Comparison of ENCODE assay signal across 12 cellular contexts in the genomic region with DNA sequence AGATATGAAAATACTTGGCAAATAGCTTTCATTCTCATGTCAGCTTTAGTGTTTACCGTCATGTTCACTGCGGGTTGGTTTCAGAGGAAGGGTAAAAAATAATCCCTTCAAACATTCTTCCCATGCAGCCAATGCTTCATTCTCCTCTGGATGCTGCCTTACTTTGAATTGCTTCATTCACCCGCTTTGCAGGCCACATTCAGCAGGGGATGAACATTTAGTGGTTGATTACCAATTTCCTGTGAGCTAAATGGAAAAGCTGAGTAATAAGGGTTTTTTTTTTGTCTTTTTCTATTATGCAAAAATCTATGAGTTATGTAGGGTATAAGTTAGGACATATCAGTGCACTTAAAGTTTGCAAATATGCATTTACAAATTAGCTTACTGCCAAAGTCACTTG.
DNase-seq lines count a peak whose midpoint lies in the region; ATAC-seq and TF ChIP-seq lines count a peak whose summit lies in the region.
"Had no signal": no experiment of that assay in that cellular context is flagged by ENCODE, and none has a peak within 500 bp of the region (broad histone marks: within the 10 kb centered on the region; RNA-seq: fewer than 3 reads in every experiment).

No MANE protein-coding gene starts in this region.

- no peaks in the 10 kb centered on the region for H3K9me3 ChIP-seq in A673 (ENCODE audit: low read depth, low read length, poor library complexity, severe bottlenecking)
- no peaks in the 10 kb centered on the region for H3K9me3 ChIP-seq in prostate gland
- H3K9me3 ChIP-seq: BLaER1, pancreas had no signal

- no peaks in the 10 kb centered on the region for H3K36me3 ChIP-seq in A673 (ENCODE audit: insufficient read depth, low read length, poor library complexity, severe bottlenecking)
- H3K36me3 ChIP-seq in prostate gland, result no peaks in the 10 kb centered on the region
- H3K36me3 ChIP-seq: BLaER1, pancreas had no signal

- ATAC-seq in GM19324 (IDR thresholded peaks at IDR 0.05; ENCODE audit: low FRiP score, unreplicated experiment), result peak; percentile 74
- peak; percentile 73 for ATAC-seq in HG03354 (IDR thresholded peaks at IDR 0.05; ENCODE audit: poor library complexity, severe bottlenecking, unreplicated experiment)
- ATAC-seq: pancreas had no signal

- CTCF ChIA-PET in A673 (lab: Charles Lee), result interaction anchor here (0.7 kb wide), 1 partner anchor 1625 kb away, joined by 3 read pairs; no protein-coding TSS in a partner anchor

- TF ChIP-seq POLR2A in prostate gland (IDR thresholded peaks at IDR 0.05), result no peak

- no TSS peak for BruUV-seq in A673 (replicated peaks; lab: Mats Ljungman, UMichigan)

- peaks cover 31% of the 10 kb centered on the region for H3K4me1 ChIP-seq in A673 (ENCODE audit: insufficient read depth, low read length, poor library complexity, severe bottlenecking)
- H3K4me1 ChIP-seq in prostate gland (replicated peaks), result no peaks in the 10 kb centered on the region
- H3K4me1 ChIP-seq: BLaER1, pancreas had no signal

- TF ChIP-seq CTCF in A673 (conservative IDR thresholded peaks at IDR 0.05; ENCODE audit: low read depth, low read length) (no peak), prostate gland (IDR thresholded peaks at IDR 0.05) (no peak)

- peak; percentile 93 for DNase-seq in A673 (ENCODE audit: low spot score)
- peak; percentile 36 for DNase-seq in amniotic epithelial cell (ENCODE audit: low read depth)
- DNase-seq in COLO668 (lab: John Stamatoyannopoulos, UW; ENCODE audit: unreplicated experiment), result no peak
- DNase-seq in ecto neural progenitor cell (ENCODE audit: low spot score), result no peak
- DNase-seq in glomerular visceral epithelial cell (ENCODE audit: extremely low spot score), result no peak
- no peak for DNase-seq in prostate gland (ENCODE audit: low spot score)
- DNase-seq: Karpas-422, pancreas, SW 1271 had no signal

- intact Hi-C loops in A673 (cut with micrococcal nuclease; ENCODE audit: unreplicated experiment) (loop anchor here (5.0 kb wide), 1 partner anchor 97 kb away; the partner anchor contains the start of gene MEF2C), prostate gland (cut with DNase I) (no loop called here)

- WGBS in prostate gland, result 45% methylated on average over 3 of the region's 3 CpGs

- H3K27me3 ChIP-seq in A673 (replicated peaks; ENCODE audit: insufficient read depth, low read depth, low read length, poor library complexity) (no peaks in the 10 kb centered on the region), prostate gland (replicated peaks; ENCODE audit: insufficient read depth) (no peaks in the 10 kb centered on the region)
- H3K27me3 ChIP-seq: BLaER1, pancreas had no signal

- peak overlapping the region; percentile 82 for H3K27ac ChIP-seq in A673 (ENCODE audit: low read depth, low read length, poor library complexity, severe bottlenecking)
- H3K27ac ChIP-seq in prostate gland, result no peak overlapping the region
- H3K27ac ChIP-seq: BLaER1, pancreas had no signal

- no peak overlapping the region for H3K4me3 ChIP-seq in A673 (ENCODE audit: low read depth, low read length, poor library complexity, severe bottlenecking)
- no peak overlapping the region for H3K4me3 ChIP-seq in prostate gland
- H3K4me3 ChIP-seq: BLaER1, pancreas had no signal

- POLR2A ChIA-PET in A673 (lab: Charles Lee; ENCODE audit: low non-redundant PET), result interaction anchor here (0.7 kb wide), 1 partner anchor 41 kb away, joined by 3 read pairs; no protein-coding TSS in a partner anchor

Comparison
In these comparisons a context has a peak if more than half of its experiments do, and no peak if none do; other contexts are left out.
1. DNase-seq: peak in A673 (single experiment) and amniotic epithelial cell (single experiment); none in COLO668 (single experiment), ecto neural progenitor cell (single experiment), glomerular visceral epithelial cell (single experiment) and prostate gland (single experiment).